8 cellular contexts compared by ENCODE assay signal in the genomic region with DNA sequence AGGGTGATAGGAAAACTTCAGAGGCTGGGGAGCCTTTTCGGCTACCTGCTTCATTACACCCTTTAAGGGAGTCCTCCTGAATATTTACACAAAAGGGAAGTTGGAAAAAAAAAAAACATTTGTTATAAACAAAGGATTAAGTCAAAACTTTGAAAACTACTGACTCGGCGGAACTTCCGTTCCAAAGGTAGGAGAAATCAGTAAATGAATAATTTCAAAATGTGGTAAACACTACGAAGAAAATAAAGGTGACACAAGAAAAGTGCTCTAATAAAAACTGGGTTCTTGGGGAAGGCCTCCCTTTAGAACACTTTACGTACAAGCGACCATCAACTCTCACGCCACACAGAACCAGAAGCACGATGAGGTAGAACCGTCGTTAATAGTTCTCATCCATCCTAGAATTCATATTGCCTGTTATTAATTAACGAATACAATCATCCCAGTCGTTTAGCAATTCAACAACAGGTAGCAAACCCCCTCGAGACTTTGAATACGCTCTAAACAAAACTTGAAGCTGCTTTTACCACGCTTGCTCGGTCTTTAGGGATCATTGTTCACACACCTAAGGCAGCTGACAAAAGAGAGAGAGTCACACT. TPM values are rescaled to one million over a fixed set of nuclear protein-coding genes. Genes with fewer than 3 reads are reported as not detected.
DNase-seq lines count a peak whose midpoint lies in the region; ATAC-seq and TF ChIP-seq lines count a peak whose summit lies in the region.

No MANE protein-coding gene starts in this region.

- peaks cover 14% of the 10 kb centered on the region for H3K27me3 Mint-ChIP-seq in activated naive CD4-positive, alpha-beta T cell treated with anti-CD3 and anti-CD28 coated beads, Interleukin-2, amount 10 ng/mL, durations not matched to agents 7 days and 5 days

- CTCF ChIA-PET in activated naive CD4-positive, alpha-beta T cell treated with anti-CD3 and anti-CD28 coated beads, Interleukin-2, amount 10 ng/mL, durations not matched to agents 7 days and 5 days (lab: Charles Lee), result interaction anchor here (1.1 to 1.4 kb wide), 2 partner anchors 9 to 258 kb away, joined by 3 to 6 read pairs; no protein-coding TSS in a partner anchor

- peaks cover 32% of the 10 kb centered on the region for H3K4me1 Mint-ChIP-seq in activated naive CD4-positive, alpha-beta T cell treated with anti-CD3 and anti-CD28 coated beads, Interleukin-2, amount 10 ng/mL, durations not matched to agents 7 days and 5 days

- peak overlapping the region; percentile 94 for H3K9ac ChIP-seq in MM.1S (ENCODE audit: low read length)

- in situ Hi-C loops in transverse colon (cut with MboI; ENCODE audit: low pct_ligation_motif_present in 1 of 4, low pct_unique_long_range_greater_than_20kb in 1 of 4, low sequenced_read_pairs in 3 of 4), result loop anchor here in 2 of 4 donors (10.0 to 25.0 kb wide), 2 partner anchors 256 to 369 kb away; no protein-coding TSS in a partner anchor

- peak overlapping the region; percentile 95 for H3K27ac Mint-ChIP-seq in activated naive CD4-positive, alpha-beta T cell treated with anti-CD3 and anti-CD28 coated beads, Interleukin-2, amount 10 ng/mL, durations not matched to agents 7 days and 5 days

- peaks cover 15% of the 10 kb centered on the region; the same call in 1 of the 2 replicates for H3K4me1 ChIP-seq in MM.1S (ENCODE audit: low read length)
- peaks cover 28% of the 10 kb centered on the region for H3K4me1 ChIP-seq in body of pancreas
- peaks cover 0 to 24% (median 5%) of the 10 kb centered on the region in 4 donors for H3K4me1 ChIP-seq in right lobe of liver
- peaks cover 10 to 34% (median 28%) of the 10 kb centered on the region in 4 donors for H3K4me1 ChIP-seq in transverse colon

- H3K4me3 Mint-ChIP-seq in activated naive CD4-positive, alpha-beta T cell treated with anti-CD3 and anti-CD28 coated beads, Interleukin-2, amount 10 ng/mL, durations not matched to agents 7 days and 5 days, result peak overlapping the region; percentile 79

- H3K79me2 ChIP-seq in MM.1S (ENCODE audit: low read length), result peaks cover 58% of the 10 kb centered on the region

- TF ChIP-seq POLR2A in body of pancreas (IDR thresholded peaks at IDR 0.05) (no peak), right lobe of liver (IDR thresholded peaks at IDR 0.05) (no peak), transverse colon (IDR thresholded peaks at IDR 0.05) (peak; percentile 1)

- H3K9me3 ChIP-seq in MM.1S (replicated peaks; ENCODE audit: insufficient read depth, low read length) (no peaks in the 10 kb centered on the region), body of pancreas (no peaks in the 10 kb centered on the region), right lobe of liver (no peaks in the 10 kb centered on the region), transverse colon (no peaks in the 10 kb centered on the region)

- DNase-seq in activated naive CD4-positive, alpha-beta T cell treated with anti-CD3 and anti-CD28 coated beads, Interleukin-2, amount 10 ng/mL, durations not matched to agents 7 days and 5 days, result no peak
- DNase-seq in activated naive CD4-positive, alpha-beta T cell treated with Interleukin-2 at 50 U/mL for 16 hours, result no peak
- DNase-seq in MM.1S (no peak), body of pancreas (no peak), right lobe of liver (no peak), transverse colon (no peak)
- no peak for DNase-seq in activated CD4-positive, alpha-beta T cell treated with anti-CD3 and anti-CD28 coated beads for 1 hour
- DNase-seq in stimulated activated CD4-positive, alpha-beta T cell treated with anti-CD3 and anti-CD28 coated beads, Interleukin-4, amount 100 ng/mL, for 1 hour, result no peak

- no peak for TF ChIP-seq EP300 in transverse colon (IDR thresholded peaks at IDR 0.05; ENCODE audit: low read depth)

- H3K36me3 ChIP-seq in MM.1S (replicated peaks; ENCODE audit: insufficient read depth, low read length) (no peaks in the 10 kb centered on the region), body of pancreas (replicated peaks in 1 of 2; ENCODE audit: insufficient read depth in 1 of 2, low read depth in 2 of 2) (no peaks in the 10 kb centered on the region), right lobe of liver (no peaks in the 10 kb centered on the region), transverse colon (no peaks in the 10 kb centered on the region)

- H3K4me2 ChIP-seq in MM.1S (ENCODE audit: low read depth, low read length), result peak overlapping the region; percentile 72

- H3K27me3 ChIP-seq in MM.1S (replicated peaks; ENCODE audit: insufficient read depth, low read length) (no peaks in the 10 kb centered on the region), body of pancreas (no peaks in the 10 kb centered on the region), right lobe of liver (no peaks in the 10 kb centered on the region), transverse colon (no peaks in the 10 kb centered on the region)

- H3F3A ChIP-seq in MM.1S (ENCODE audit: insufficient read depth, low read length), result peaks cover 29% of the 10 kb centered on the region

- peak overlapping the region; percentile 3; the same call in 1 of the 2 replicates for H2AFZ ChIP-seq in MM.1S (ENCODE audit: low read length)

- H3K27ac ChIP-seq in MM.1S (ENCODE audit: low read length), result peak overlapping the region; percentile 96; the same call in 1 of the 2 replicates
- H3K27ac ChIP-seq in body of pancreas, result peak overlapping the region; percentile 93 to 98 (median 95)
- H3K27ac ChIP-seq in right lobe of liver, result peak overlapping the region; percentile 76 to 99 (median 84)
- peak overlapping the region; percentile 94 to 99 (median 96) for H3K27ac ChIP-seq in transverse colon

- no peak for TF ChIP-seq CTCF in MM.1S (IDR thresholded peaks at IDR 0.05; ENCODE audit: low read length)
- TF ChIP-seq CTCF in body of pancreas (IDR thresholded peaks at IDR 0.05), result no peak
- TF ChIP-seq CTCF in right lobe of liver (IDR thresholded peaks at IDR 0.05), result no peak
- no peak for TF ChIP-seq CTCF in transverse colon (IDR thresholded peaks at IDR 0.05)

- H3K9me2 ChIP-seq in MM.1S (replicated peaks; ENCODE audit: insufficient read depth, low read length), result no peaks in the 10 kb centered on the region

- WGBS in body of pancreas, 2 donors, result 0% methylated on average over 13 to 17 of the region's 17 CpGs
- 0% methylated on average over 17 of the region's 17 CpGs for WGBS in right lobe of liver (ENCODE audit: insufficient coverage, low coverage, low lambda C conversion rate, missing lambda C conversion rate)
- 0 to 2% methylated on average over 13 to 17 of the region's 17 CpGs for WGBS in transverse colon (ENCODE audit: low coverage in 1 of 2), 2 donors

- peaks cover 6% of the 10 kb centered on the region for H3K36me3 Mint-ChIP-seq in activated naive CD4-positive, alpha-beta T cell treated with anti-CD3 and anti-CD28 coated beads, Interleukin-2, amount 10 ng/mL, durations not matched to agents 7 days and 5 days

- H3K4me3 ChIP-seq in MM.1S (ENCODE audit: low read length), result peak overlapping the region; percentile 80
- peak overlapping the region; percentile 58 to 80 for H3K4me3 ChIP-seq in body of pancreas
- H3K4me3 ChIP-seq in right lobe of liver, result peak overlapping the region; percentile 86 to 95 (median 92)
- H3K4me3 ChIP-seq in transverse colon, result peak overlapping the region; percentile 88 to 95 (median 94)

- no peaks in the 10 kb centered on the region for H3K9me3 Mint-ChIP-seq in activated naive CD4-positive, alpha-beta T cell treated with anti-CD3 and anti-CD28 coated beads, Interleukin-2, amount 10 ng/mL, durations not matched to agents 7 days and 5 days

- ATAC-seq in body of pancreas (peak; percentile 25), right lobe of liver (peak in 2 of 4 donors; percentile 1 to 4)

- intact Hi-C loops in body of pancreas (cut with DNase I), result no loop called here
- intact Hi-C loops in right lobe of liver (cut with DNase I), result no loop called here
- intact Hi-C loops in transverse colon (cut with DNase I; ENCODE audit: low total_unique reads), result no loop called here

- H4K20me1 ChIP-seq in MM.1S (ENCODE audit: insufficient read depth, low read length), result no peaks in the 10 kb centered on the region; the same call in 1 of the 2 replicates

RNA-seq across cellular contexts. Expression of gene SMARCC1, which starts 0.9 kb away (rescaled TPM):
- total RNA-seq in body of pancreas, result 10 to 100 TPM; 25.9 to 34.3 TPM
- 10 to 100 TPM; 15.6 to 32.0 (median 24.1) TPM for total RNA-seq in right lobe of liver
- 10 to 100 TPM; 21.3 to 70.8 (median 45.0) TPM for total RNA-seq in transverse colon

RNA-seq across cellular contexts. Expression of gene DHX30, which starts 22.1 kb away (rescaled TPM):
- 10 to 100 TPM; 28.3 to 50.4 TPM for total RNA-seq in body of pancreas
- 10 to 100 TPM; 20.1 to 40.9 (median 28.7) TPM for total RNA-seq in right lobe of liver
- 10 to 100 TPM; 31.0 to 52.3 (median 47.9) TPM for total RNA-seq in transverse colon
